In the genomic region with DNA sequence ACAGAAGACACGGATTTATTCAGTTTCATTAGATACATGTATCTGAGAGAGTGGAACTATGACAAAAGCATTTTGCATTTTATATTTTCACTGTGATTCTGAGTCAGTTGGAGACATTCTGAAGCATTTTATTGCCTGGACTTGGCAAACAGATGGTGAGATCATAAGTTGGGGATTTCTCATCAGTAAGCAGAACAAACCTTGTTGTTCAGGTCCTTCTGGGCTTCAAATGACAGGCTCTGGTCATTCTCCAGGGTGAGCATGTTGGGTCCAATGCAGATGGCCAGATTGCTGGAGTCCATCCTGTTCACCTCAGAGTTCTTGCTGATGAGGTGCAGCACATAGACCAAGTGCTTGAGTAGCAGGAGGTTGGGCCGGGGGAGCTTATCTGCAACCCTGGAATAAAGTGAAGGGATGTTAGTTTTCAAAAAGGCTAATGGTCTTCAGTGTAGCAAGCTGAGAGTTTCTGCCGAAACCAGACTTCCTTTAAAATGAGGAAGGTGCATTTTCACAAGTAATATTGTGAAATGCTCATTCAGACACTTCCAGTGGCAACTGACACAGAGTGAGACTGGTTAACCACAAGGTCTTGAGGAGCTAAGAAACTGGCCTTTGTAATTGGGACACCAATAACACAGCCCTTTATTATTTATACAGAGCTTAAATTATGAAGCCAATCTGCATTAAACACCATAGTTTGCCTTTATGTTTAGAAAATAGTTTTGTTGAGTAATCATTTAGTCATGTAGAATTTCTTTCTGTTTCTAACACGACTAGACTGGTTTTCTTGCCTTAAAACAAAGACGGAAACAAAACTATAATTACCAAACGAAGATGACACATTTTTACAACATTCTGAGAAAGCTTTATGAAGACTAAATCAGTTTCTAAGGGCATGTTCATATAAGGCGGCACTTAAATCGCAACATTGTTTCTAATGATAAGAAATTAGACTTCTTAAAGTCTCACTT, we compare ENCODE assay signal across 9 cellular contexts. TPM values are rescaled to one million over a fixed set of nuclear protein-coding genes. Genes with fewer than 3 reads are reported as not detected.
DNase-seq lines count a peak whose midpoint lies in the region; ATAC-seq and TF ChIP-seq lines count a peak whose summit lies in the region.
"Had no signal": no experiment of that assay in that cellular context is flagged by ENCODE, and none has a peak within 500 bp of the region (broad histone marks: within the 10 kb centered on the region; RNA-seq: fewer than 3 reads in every experiment).

No MANE protein-coding gene starts in this region.

- no peaks in the 10 kb centered on the region for H3K9me3 Mint-ChIP-seq in progenitor cell of endocrine pancreas (ENCODE audit: low read depth)

- no peaks in the 10 kb centered on the region for H3K27me3 ChIP-seq in stomach
- H3K27me3 ChIP-seq: cardiac muscle cell had no signal

- H3K27me3 Mint-ChIP-seq in progenitor cell of endocrine pancreas = peaks cover 18% of the 10 kb centered on the region

- CTCF ChIA-PET in RWPE1 (lab: Yijun Ruan, JAX) = interaction anchor here (0.7 to 1.4 kb wide), 3 partner anchors 31 to 65 kb away, joined by 3 to 5 read pairs (median 4); partner anchors contain the start of gene RSPH3

- no peak for TF ChIP-seq CTCF in AG09309 (IDR thresholded peaks at IDR 0.05; ENCODE audit: control insufficient read depth, insufficient read depth, low read depth, low read length, missing control alignments)
- TF ChIP-seq CTCF in RWPE1 (conservative IDR thresholded peaks at IDR 0.05; ENCODE audit: low read depth) = no peak
- TF ChIP-seq CTCF in fibroblast of mammary gland (conservative IDR thresholded peaks at IDR 0.05; ENCODE audit: control insufficient read depth, insufficient read depth, low read depth, low read length) = no peak
- no peak for TF ChIP-seq CTCF in stomach (IDR thresholded peaks at IDR 0.05)
- TF ChIP-seq CTCF in progenitor cell of endocrine pancreas (IDR thresholded peaks at IDR 0.05; ENCODE audit: unreplicated experiment) = no peak

- H3K4me3 ChIP-seq in AG09309 (ENCODE audit: control insufficient read depth, low read depth, low read length) (no peak overlapping the region), fibroblast of mammary gland (ENCODE audit: control insufficient read depth, low read depth, low read length) (no peak overlapping the region), stomach (no peak overlapping the region)
- H3K4me3 ChIP-seq: cardiac muscle cell had no signal

- H3K36me3 Mint-ChIP-seq in progenitor cell of endocrine pancreas (ENCODE audit: insufficient read depth) = no peaks in the 10 kb centered on the region

- H3K27ac Mint-ChIP-seq in progenitor cell of endocrine pancreas = no peak overlapping the region

- ATAC-seq in GM18868 (IDR thresholded peaks at IDR 0.05; ENCODE audit: unreplicated experiment) (peak; percentile 82), HG03039 (IDR thresholded peaks at IDR 0.05; ENCODE audit: unreplicated experiment) (peak; percentile 77)

- 65 to 73% (median 69%) methylated on average over 8 of the region's 8 CpGs for WGBS in stomach, 5 donors

- peaks cover 1% of the 10 kb centered on the region for H3K4me1 Mint-ChIP-seq in progenitor cell of endocrine pancreas (ENCODE audit: low read depth)

- peaks cover 0 to 37% (median 9%) of the 10 kb centered on the region in 4 donors for H3K4me1 ChIP-seq in stomach

- peak overlapping the region; percentile 74 for H3K27ac ChIP-seq in RWPE1
- H3K27ac ChIP-seq in stomach = peak overlapping the region in 4 of 5 donors; percentile 0 to 79 (median 47)
- H3K27ac ChIP-seq: cardiac muscle cell had no signal

- TF ChIP-seq POLR2A in stomach (IDR thresholded peaks at IDR 0.05) = no peak

- POLR2A ChIA-PET in RWPE1 (lab: Yijun Ruan, JAX; ENCODE audit: low non-redundant PET) = no interaction called here

- TF ChIP-seq EP300 in stomach (IDR thresholded peaks at IDR 0.05) = no peak

- intact Hi-C loops in stomach (cut with DNase I; ENCODE audit: low total_unique reads) = no loop called here

- H3K4me3 Mint-ChIP-seq in progenitor cell of endocrine pancreas (ENCODE audit: low read depth) = no peak overlapping the region

- no peaks in the 10 kb centered on the region for H3K9me3 ChIP-seq in stomach

- H3K36me3 ChIP-seq in stomach = peaks cover 0 to 38% (median 17%) of the 10 kb centered on the region in 4 donors
- H3K36me3 ChIP-seq: cardiac muscle cell had no signal

- DNase-seq in AG09309 (ENCODE audit: low read depth) (peak; percentile 41), RWPE1 (ENCODE audit: low spot score) (peak; percentile 70), fibroblast of mammary gland (ENCODE audit: low read depth) (peak; percentile 53), stomach (no peak), inferior parietal cortex (ENCODE audit: extremely low spot score) (no peak), progenitor cell of endocrine pancreas (ENCODE audit: low spot score, unreplicated experiment) (no peak)

RNA-seq across cellular contexts. Expression of gene TAGAP, which starts 5.6 kb away (rescaled TPM):
- total RNA-seq in stomach (1 to 10 TPM in 4 of 5 donors, not detected in 1; 1.4 to 4.1 (median 3.0) TPM), progenitor cell of endocrine pancreas (not detected in 2 replicates)
- polyA plus RNA-seq in stomach = 1 to 10 TPM in 2 of 3 donors, under 1 TPM in 1; 0.93 to 2.0 (median 1.4) TPM
- total RNA-seq: cardiac muscle cell had no signal
- polyA plus RNA-seq: cardiac muscle cell had no signal

RNA-seq across cellular contexts. Expression of gene RSPH3, which starts 39.2 kb away (rescaled TPM):
- total RNA-seq in stomach = 10 to 100 TPM in 3 of 5 donors, 1 to 10 TPM in 2; 5.2 to 89.3 (median 12.7) TPM
- 1 to 10 TPM; 2.3 to 4.2 (median 3.8) TPM for polyA plus RNA-seq in stomach
- total RNA-seq in progenitor cell of endocrine pancreas = 8.9 and 10.5 TPM in 2 replicates

Comparison
In these comparisons a context has a peak if more than half of its experiments do, and no peak if none do; other contexts are left out.
1. DNase-seq: peak in AG09309 (single experiment), RWPE1 (single experiment) and fibroblast of mammary gland (single experiment); none in stomach (single experiment), inferior parietal cortex (single experiment) and progenitor cell of endocrine pancreas (single experiment).